Comparison of ENCODE assay signal across 42 cellular contexts in the genomic region with DNA sequence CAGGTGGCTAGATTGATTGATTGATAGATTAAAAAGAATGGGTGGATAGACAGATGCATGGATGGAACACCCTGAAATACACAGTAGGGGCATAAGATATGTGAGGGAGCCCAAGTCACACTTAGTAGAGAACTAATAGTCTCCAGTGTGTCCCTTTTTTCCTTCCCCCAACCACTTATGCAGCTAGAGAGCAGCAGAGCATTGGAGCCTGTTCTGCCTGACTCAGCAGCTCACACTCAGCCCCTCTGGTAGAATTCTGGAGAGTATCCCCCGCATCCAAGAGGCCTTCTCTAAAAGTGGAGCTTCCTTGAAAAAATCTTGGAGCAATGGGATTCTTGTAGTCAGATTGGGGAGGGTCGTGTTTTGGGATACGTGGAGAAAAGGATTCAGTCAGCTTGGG. TPM values are rescaled to one million over a fixed set of nuclear protein-coding genes. Genes with fewer than 3 reads are reported as not detected.
"Had no signal": no experiment of that assay in that cellular context is flagged by ENCODE, and none has a peak within 500 bp of the region (broad histone marks: within the 10 kb centered on the region; RNA-seq: fewer than 3 reads in every experiment).

No MANE protein-coding gene starts in this region.

- H3K27me3 Mint-ChIP-seq: activated naive CD4-positive, alpha-beta T cell treated with anti-CD3 and anti-CD28 coated beads, Interleukin-2, amount 10 ng/mL, durations not matched to agents 7 days and 5 days; activated naive CD8-positive, alpha-beta T cell treated with anti-CD3 and anti-CD28 coated beads, Interleukin-2, amount 10 ng/mL, durations not matched to agents 7 days and 5 days had no signal

- H3K9me3 Mint-ChIP-seq: activated naive CD4-positive, alpha-beta T cell treated with anti-CD3 and anti-CD28 coated beads for 36 hours; activated naive CD8-positive, alpha-beta T cell treated with anti-CD3 and anti-CD28 coated beads for 36 hours; activated naive CD8-positive, alpha-beta T cell treated with anti-CD3 and anti-CD28 coated beads, Interleukin-2, amount 50 U/mL, for 24 hours; activated T-helper 2 cell treated with anti-CD3 and anti-CD28 coated beads, Interferon-gamma antibody, Interleukin-2, Interleukin-4, amounts not matched to agents 10 μg/mL and 5 μg/mL and 100 μg/mL, durations not matched to agents 14 hours and 24 hours and 36 hours had no signal

- H3K27ac Mint-ChIP-seq: activated naive CD4-positive, alpha-beta T cell treated with anti-CD3 and anti-CD28 coated beads for 36 hours; activated naive CD4-positive, alpha-beta T cell treated with anti-CD3 and anti-CD28 coated beads, Interleukin-2, amount 10 ng/mL, durations not matched to agents 7 days and 5 days; activated naive CD4-positive, alpha-beta T cell treated with anti-CD3 and anti-CD28 coated beads, Interleukin-2, amount 50 U/mL, for 24 hours; activated naive CD4-positive, alpha-beta T cell treated with anti-CD3 and anti-CD28 coated beads, Interleukin-2, amount 50 U/mL, for 72 hours; activated naive CD8-positive, alpha-beta T cell; activated naive CD8-positive, alpha-beta T cell treated with anti-CD3 and anti-CD28 coated beads for 36 hours; activated naive CD8-positive, alpha-beta T cell treated with anti-CD3 and anti-CD28 coated beads, Interleukin-2, amount 10 ng/mL, durations not matched to agents 7 days and 5 days; activated naive CD8-positive, alpha-beta T cell treated with anti-CD3 and anti-CD28 coated beads, Interleukin-2, amount 50 U/mL, for 24 hours; activated T-cell treated with anti-CD3 and anti-CD28 coated beads, Interleukin-2, amount 50 U/mL, for 24 hours; activated T-cell treated with anti-CD3 and anti-CD28 coated beads, Interleukin-2, amount 50 U/mL, for 72 hours; activated T-helper 1 cell treated with anti-CD3 and anti-CD28 coated beads, Interleukin-12 subunit alpha, Interleukin-12 subunit beta, Interleukin-2, Interleukin-4 antibody, amounts not matched to agents 30 ng/mL and 10 ng/mL and 1 ng/mL, durations not matched to agents 14 hours and 24 hours and 36 hours; activated T-helper 17 cell treated with anti-CD3 and anti-CD28 coated beads, Interleukin-2, amount 50 U/mL, for 72 hours; activated T-helper 2 cell treated with anti-CD3 and anti-CD28 coated beads, Interferon-gamma antibody, Interleukin-2, Interleukin-4, amounts not matched to agents 10 μg/mL and 5 μg/mL and 100 μg/mL, durations not matched to agents 14 hours and 24 hours and 36 hours; brain had no signal

- ATAC-seq: activated naive CD4-positive, alpha-beta T cell treated with anti-CD3 and anti-CD28 coated beads, Interleukin-2, amount 50 U/mL, for 72 hours; activated naive CD8-positive, alpha-beta T cell treated with anti-CD3 and anti-CD28 coated beads, Interleukin-2, amount 50 U/mL, for 24 hours; activated T-cell treated with anti-CD3 and anti-CD28 coated beads, Interleukin-2, amount 50 U/mL, for 4 hours; activated T-cell treated with anti-CD3 and anti-CD28 coated beads, Interleukin-2, amount 50 U/mL, for 72 hours; activated T-helper 17 cell treated with anti-CD3 and anti-CD28 coated beads, Interleukin-2, amount 50 U/mL, for 72 hours; body of pancreas had no signal

- H3K27me3 ChIP-seq: adrenal gland, ascending aorta, body of pancreas, brain microvascular endothelial cell, breast epithelium had no signal

- DNase-seq: activated effector memory CD4-positive, alpha-beta T cell treated with anti-CD3 and anti-CD28 coated beads, Interleukin-2, amount 50 U/mL, for 16 hours; activated effector memory CD4-positive, alpha-beta T cell treated with Interleukin-2 at 50 U/mL for 16 hours; activated gamma-delta T cell; activated gamma-delta T cell treated with Interleukin-2 at 50 U/mL for 16 hours; activated naive CD4-positive, alpha-beta T cell; activated naive CD4-positive, alpha-beta T cell treated with anti-CD3 and anti-CD28 coated beads for 36 hours; activated naive CD4-positive, alpha-beta T cell treated with anti-CD3 and anti-CD28 coated beads, Interleukin-2, amount 10 ng/mL, durations not matched to agents 7 days and 5 days; activated naive CD4-positive, alpha-beta T cell treated with anti-CD3 and anti-CD28 coated beads, Interleukin-2, amount 50 U/mL, for 16 hours; activated naive CD4-positive, alpha-beta T cell treated with Interleukin-2 at 50 U/mL for 16 hours; activated naive CD8-positive, alpha-beta T cell treated with anti-CD3 and anti-CD28 coated beads for 36 hours; activated naive CD8-positive, alpha-beta T cell treated with anti-CD3 and anti-CD28 coated beads, Interleukin-2, amount 10 ng/mL, durations not matched to agents 7 days and 5 days; activated naive CD8-positive, alpha-beta T cell treated with anti-CD3 and anti-CD28 coated beads, Interleukin-2, amount 50 U/mL, for 24 hours; activated T-cell treated with anti-CD3 and anti-CD28 coated beads, Interleukin-2, amount 50 U/mL, for 24 hours; activated T-cell treated with anti-CD3 and anti-CD28 coated beads, Interleukin-2, amount 50 U/mL, for 4 hours; activated T-cell treated with anti-CD3 and anti-CD28 coated beads, Interleukin-2, amount 50 U/mL, for 48 hours; activated T-cell treated with anti-CD3 and anti-CD28 coated beads, Interleukin-2, amount 50 U/mL, for 72 hours; adrenal gland; amniotic stem cell; amygdala; anterior cingulate cortex; aorta; body of pancreas; brain microvascular endothelial cell; caudate nucleus; central memory CD4-positive, alpha-beta T cell; cerebellar nuclear complex had no signal

- H3K36me3 Mint-ChIP-seq: activated naive CD4-positive, alpha-beta T cell treated with anti-CD3 and anti-CD28 coated beads, Interleukin-2, amount 10 ng/mL, durations not matched to agents 7 days and 5 days; activated naive CD4-positive, alpha-beta T cell treated with anti-CD3 and anti-CD28 coated beads, Interleukin-2, amount 50 U/mL, for 24 hours; activated naive CD4-positive, alpha-beta T cell treated with anti-CD3 and anti-CD28 coated beads, Interleukin-2, amount 50 U/mL, for 72 hours; activated naive CD8-positive, alpha-beta T cell; activated naive CD8-positive, alpha-beta T cell treated with anti-CD3 and anti-CD28 coated beads for 36 hours; activated naive CD8-positive, alpha-beta T cell treated with anti-CD3 and anti-CD28 coated beads, Interleukin-2, amount 10 ng/mL, durations not matched to agents 7 days and 5 days; brain had no signal

- H3K36me3 ChIP-seq: adrenal gland, ascending aorta, brain microvascular endothelial cell, breast epithelium, cardiac muscle cell had no signal

- H3K4me1 Mint-ChIP-seq: activated naive CD4-positive, alpha-beta T cell treated with anti-CD3 and anti-CD28 coated beads, Interleukin-2, amount 10 ng/mL, durations not matched to agents 7 days and 5 days; activated naive CD4-positive, alpha-beta T cell treated with anti-CD3 and anti-CD28 coated beads, Interleukin-2, amount 50 U/mL, for 24 hours; activated naive CD8-positive, alpha-beta T cell treated with anti-CD3 and anti-CD28 coated beads for 36 hours; activated naive CD8-positive, alpha-beta T cell treated with anti-CD3 and anti-CD28 coated beads, Interleukin-2, amount 10 ng/mL, durations not matched to agents 7 days and 5 days; activated naive CD8-positive, alpha-beta T cell treated with anti-CD3 and anti-CD28 coated beads, Interleukin-2, amount 50 U/mL, for 24 hours; activated T-helper 17 cell treated with anti-CD3 and anti-CD28 coated beads, Interleukin-2, amount 50 U/mL, for 72 hours; brain; central memory CD8-positive, alpha-beta T cell had no signal

- FAIRE-seq: astrocyte, bronchial epithelial cell had no signal

- H3K27ac ChIP-seq: adrenal gland, ascending aorta, body of pancreas, brain microvascular endothelial cell, breast epithelium, cardiac muscle cell had no signal

- H3K9me3 ChIP-seq: adrenal gland, ascending aorta, body of pancreas, breast epithelium had no signal

- H3K4me1 ChIP-seq: adrenal gland, ascending aorta, body of pancreas, breast epithelium had no signal

- H3K4me3 Mint-ChIP-seq: activated naive CD4-positive, alpha-beta T cell treated with anti-CD3 and anti-CD28 coated beads for 36 hours; activated naive CD4-positive, alpha-beta T cell treated with anti-CD3 and anti-CD28 coated beads, Interleukin-2, amount 10 ng/mL, durations not matched to agents 7 days and 5 days; activated naive CD4-positive, alpha-beta T cell treated with anti-CD3 and anti-CD28 coated beads, Interleukin-2, amount 50 U/mL, for 24 hours; activated naive CD8-positive, alpha-beta T cell; activated naive CD8-positive, alpha-beta T cell treated with anti-CD3 and anti-CD28 coated beads for 36 hours; activated naive CD8-positive, alpha-beta T cell treated with anti-CD3 and anti-CD28 coated beads, Interleukin-2, amount 10 ng/mL, durations not matched to agents 7 days and 5 days; activated naive CD8-positive, alpha-beta T cell treated with anti-CD3 and anti-CD28 coated beads, Interleukin-2, amount 50 U/mL, for 24 hours; activated T-cell treated with anti-CD3 and anti-CD28 coated beads, Interleukin-2, amount 50 U/mL, for 24 hours; activated T-cell treated with anti-CD3 and anti-CD28 coated beads, Interleukin-2, amount 50 U/mL, for 4 hours; activated T-cell treated with anti-CD3 and anti-CD28 coated beads, Interleukin-2, amount 50 U/mL, for 72 hours; activated T-helper 1 cell treated with anti-CD3 and anti-CD28 coated beads, Interleukin-12 subunit alpha, Interleukin-12 subunit beta, Interleukin-2, Interleukin-4 antibody, amounts not matched to agents 30 ng/mL and 10 ng/mL and 1 ng/mL, durations not matched to agents 14 hours and 24 hours and 36 hours; activated T-helper 17 cell treated with anti-CD3 and anti-CD28 coated beads, Interleukin-2, amount 50 U/mL, for 72 hours; brain; central memory CD8-positive, alpha-beta T cell had no signal

- H3K4me3 ChIP-seq: adrenal gland, ascending aorta, body of pancreas, breast epithelium, cardiac muscle cell had no signal

RNA-seq across cellular contexts. Expression of a gene that starts 20.5 kb away (rescaled TPM):
- total RNA-seq: activated naive CD4-positive, alpha-beta T cell treated with anti-CD3 and anti-CD28 coated beads for 36 hours; activated naive CD4-positive, alpha-beta T cell treated with anti-CD3 and anti-CD28 coated beads, Interleukin-2, amount 50 U/mL, for 72 hours; activated naive CD8-positive, alpha-beta T cell treated with anti-CD3 and anti-CD28 coated beads for 36 hours; activated naive CD8-positive, alpha-beta T cell treated with anti-CD3 and anti-CD28 coated beads, Interleukin-2, amount 10 ng/mL, durations not matched to agents 7 days and 5 days; activated T-cell treated with anti-CD3 and anti-CD28 coated beads, Interleukin-2, amount 50 U/mL, for 4 hours; activated T-cell treated with anti-CD3 and anti-CD28 coated beads, Interleukin-2, amount 50 U/mL, for 72 hours; activated T-helper 1 cell treated with anti-CD3 and anti-CD28 coated beads, Interleukin-12 subunit alpha, Interleukin-12 subunit beta, Interleukin-2, Interleukin-4 antibody, amounts not matched to agents 30 ng/mL and 10 ng/mL and 1 ng/mL, durations not matched to agents 14 hours and 24 hours and 36 hours; activated T-helper 17 cell treated with anti-CD3 and anti-CD28 coated beads, Interleukin-2, amount 50 U/mL, for 72 hours; activated T-helper 2 cell treated with anti-CD3 and anti-CD28 coated beads, Interferon-gamma antibody, Interleukin-2, Interleukin-4, amounts not matched to agents 10 μg/mL and 5 μg/mL and 100 μg/mL, durations not matched to agents 14 hours and 24 hours and 36 hours; adrenal gland; aorta; ascending aorta; astrocyte; body of pancreas; breast epithelium; bronchial epithelial cell; cardiac muscle cell; cardiac septum; chondrocyte had no signal
- polyA plus RNA-seq: adipose tissue, adrenal gland, aorta, cardiac muscle cell had no signal
